ENCODE assay signal across 28 cellular contexts in genomic region chr4:82436780-82437179, GRCh38. TPM values are rescaled to one million over a fixed set of nuclear protein-coding genes. Genes with fewer than 3 reads are reported as not detected.
DNase-seq lines count a peak whose midpoint lies in the region; ATAC-seq and TF ChIP-seq lines count a peak whose summit lies in the region.
"Had no signal": no experiment of that assay in that cellular context is flagged by ENCODE, and none has a peak within 500 bp of the region (broad histone marks: within the 10 kb centered on the region; RNA-seq: fewer than 3 reads in every experiment).

No MANE protein-coding gene starts in this region.

- H3K4me1 Mint-ChIP-seq in WTC11 (peaks cover 58% of the 10 kb centered on the region), Calu3 (ENCODE audit: low read depth, unreplicated experiment) (peaks cover 35% of the 10 kb centered on the region)
- H3K4me1 Mint-ChIP-seq in effector memory CD8-positive, alpha-beta T cell (ENCODE audit: low read depth in 2 of 2): peaks cover 40 to 66% of the 10 kb centered on the region in 2 donors
- H3K4me1 Mint-ChIP-seq in stimulated activated naive CD8-positive, alpha-beta T cell treated with anti-CD3 and anti-CD28 coated beads, Interleukin-15, amount 100 ng/mL, for 72 hours: peaks cover 92% of the 10 kb centered on the region

- no TSS peak for BruUV-seq in Calu3 (replicated peaks; lab: Mats Ljungman, UMichigan)

- POLR2A ChIA-PET in WTC11 (lab: Charles Lee): interaction anchor here (2.6 kb wide), 1 partner anchor 7 kb away, joined by 15 read pairs; the partner anchor contains the start of gene HNRNPDL

- peaks cover 5 to 62% of the 10 kb centered on the region in 2 donors for H3K36me3 Mint-ChIP-seq in activated naive CD4-positive, alpha-beta T cell treated with anti-CD3 and anti-CD28 coated beads, Interleukin-2, amount 50 U/mL, for 72 hours
- H3K36me3 Mint-ChIP-seq in WTC11 (peaks cover 31% of the 10 kb centered on the region), Calu3 (ENCODE audit: insufficient read depth, unreplicated experiment) (peaks cover 21% of the 10 kb centered on the region)
- H3K36me3 Mint-ChIP-seq in effector memory CD8-positive, alpha-beta T cell (ENCODE audit: insufficient read depth): peaks cover 25% of the 10 kb centered on the region

- H3K4me3 Mint-ChIP-seq in WTC11 (no peak overlapping the region), Calu3 (ENCODE audit: low read depth, unreplicated experiment) (no peak overlapping the region)
- no peak overlapping the region for H3K4me3 Mint-ChIP-seq in effector memory CD8-positive, alpha-beta T cell
- no peak overlapping the region for H3K4me3 Mint-ChIP-seq in stimulated activated naive CD8-positive, alpha-beta T cell treated with anti-CD3 and anti-CD28 coated beads, Interleukin-15, amount 100 ng/mL, for 72 hours
- H3K4me3 Mint-ChIP-seq: activated CD4-positive, alpha-beta memory T cell treated with anti-CD3 and anti-CD28 coated beads, Interleukin-2, amount 10 ng/mL, durations not matched to agents 7 days and 5 days; memory B cell; stimulated activated naive B cell treated with anti-CD40 and anti-IgM and Interleukin-4, amounts not matched to agents 10 μg/mL and 1 μg/mL and 100 μg/mL, for 72 hours; T-helper 1 cell treated with Interleukin-12 subunit alpha and Interleukin-12 subunit beta and Interleukin-4 antibody, amounts not matched to agents 30 μg/mL and 1 μg/mL, for 36 hours had no signal

- peak overlapping the region; percentile 67 to 77 for H3K27ac Mint-ChIP-seq in activated naive CD4-positive, alpha-beta T cell treated with anti-CD3 and anti-CD28 coated beads, Interleukin-2, amount 50 U/mL, for 72 hours
- H3K27ac Mint-ChIP-seq in WTC11 (no peak overlapping the region), Calu3 (ENCODE audit: unreplicated experiment) (no peak overlapping the region)
- H3K27ac Mint-ChIP-seq in effector memory CD8-positive, alpha-beta T cell: peak overlapping the region; percentile 35 to 53
- peak overlapping the region; percentile 35 to 62 for H3K27ac Mint-ChIP-seq in stimulated activated naive CD8-positive, alpha-beta T cell treated with anti-CD3 and anti-CD28 coated beads, Interleukin-15, amount 100 ng/mL, for 72 hours
- H3K27ac Mint-ChIP-seq: activated CD4-positive, alpha-beta memory T cell treated with anti-CD3 and anti-CD28 coated beads, Interleukin-2, amount 10 ng/mL, durations not matched to agents 7 days and 5 days; CD4-positive, alpha-beta T cell; memory B cell; stimulated activated naive B cell treated with anti-CD40 and anti-IgM and Interleukin-4, amounts not matched to agents 10 μg/mL and 1 μg/mL and 100 μg/mL, for 72 hours; T-helper 1 cell treated with Interleukin-12 subunit alpha and Interleukin-12 subunit beta and Interleukin-4 antibody, amounts not matched to agents 30 μg/mL and 1 μg/mL, for 36 hours had no signal

- TF ChIP-seq CTCF in WTC11 (IDR thresholded peaks at IDR 0.05): no peak
- no peak for TF ChIP-seq CTCF in Calu3 (IDR thresholded peaks at IDR 0.05; ENCODE audit: unreplicated experiment)

- ATAC-seq in activated naive CD4-positive, alpha-beta T cell treated with anti-CD3 and anti-CD28 coated beads, Interleukin-2, amount 50 U/mL, for 72 hours: no peak
- no peak for ATAC-seq in WTC11
- no peak for ATAC-seq in effector memory CD8-positive, alpha-beta T cell (replicated peaks)
- ATAC-seq in stimulated activated naive CD8-positive, alpha-beta T cell treated with anti-CD3 and anti-CD28 coated beads, Interleukin-15, amount 100 ng/mL, for 72 hours: no peak
- ATAC-seq: A549; left lobe of liver; PC-3; Right ventricle myocardium inferior; stimulated activated naive B cell treated with anti-CD40 and anti-IgM and Interleukin-4, amounts not matched to agents 10 μg/mL and 1 μg/mL and 100 μg/mL, for 72 hours had no signal

- H3K9me3 Mint-ChIP-seq in activated naive CD4-positive, alpha-beta T cell treated with anti-CD3 and anti-CD28 coated beads, Interleukin-2, amount 50 U/mL, for 72 hours: no peaks in the 10 kb centered on the region
- no peaks in the 10 kb centered on the region for H3K9me3 Mint-ChIP-seq in WTC11
- H3K9me3 Mint-ChIP-seq in effector memory CD8-positive, alpha-beta T cell: no peaks in the 10 kb centered on the region
- H3K9me3 Mint-ChIP-seq in stimulated activated naive CD8-positive, alpha-beta T cell treated with anti-CD3 and anti-CD28 coated beads, Interleukin-15, amount 100 ng/mL, for 72 hours: no peaks in the 10 kb centered on the region
- H3K9me3 Mint-ChIP-seq in Calu3 (ENCODE audit: low read depth, unreplicated experiment): no peaks in the 10 kb centered on the region
- H3K9me3 Mint-ChIP-seq: activated CD4-positive, alpha-beta memory T cell treated with anti-CD3 and anti-CD28 coated beads, Interleukin-2, amount 10 ng/mL, durations not matched to agents 7 days and 5 days; CD4-positive, alpha-beta T cell; memory B cell; stimulated activated naive B cell treated with anti-CD40 and anti-IgM and Interleukin-4, amounts not matched to agents 10 μg/mL and 1 μg/mL and 100 μg/mL, for 72 hours; T-helper 1 cell treated with Interleukin-12 subunit alpha and Interleukin-12 subunit beta and Interleukin-4 antibody, amounts not matched to agents 30 μg/mL and 1 μg/mL, for 36 hours had no signal

- CTCF ChIA-PET in WTC11 (lab: Charles Lee) (interaction anchor here (1.2 to 1.3 kb wide), 2 partner anchors 26 to 152 kb away, joined by 4 to 7 read pairs; no protein-coding TSS in a partner anchor), Calu3 (lab: Charles Lee) (no interaction called here)

- DNase-seq in activated naive CD4-positive, alpha-beta T cell treated with anti-CD3 and anti-CD28 coated beads, Interleukin-2, amount 50 U/mL, for 72 hours (ENCODE audit: low spot score in 2 of 2): no peak
- DNase-seq in activated naive CD4-positive, alpha-beta T cell (lab: John Stamatoyannopoulos, UW): no peak
- DNase-seq in WTC11 (ENCODE audit: low spot score): no peak
- no peak for DNase-seq in effector memory CD8-positive, alpha-beta T cell
- DNase-seq in stimulated activated naive CD8-positive, alpha-beta T cell treated with anti-CD3 and anti-CD28 coated beads, Interleukin-15, amount 100 ng/mL, for 72 hours: no peak
- DNase-seq in dedifferentiated amniotic fluid mesenchymal stem cell (ENCODE audit: extremely low spot score): no peak
- no peak for DNase-seq in stimulated activated CD4-positive, alpha-beta T cell treated with anti-CD3 and anti-CD28 coated beads, Interleukin-2, amount 100 ng/mL, for 24 hours
- no peak for DNase-seq in Calu3
- DNase-seq: activated CD4-positive, alpha-beta memory T cell treated with anti-CD3 and anti-CD28 coated beads, Interleukin-2, amount 10 ng/mL, durations not matched to agents 7 days and 5 days; activated CD4-positive, CD25-positive, alpha-beta regulatory T cell treated with anti-CD3 and anti-CD28 coated beads, Interleukin-2, amount 50 U/mL, for 72 hours; CD4-positive, alpha-beta T cell; effector memory CD4-positive, alpha-beta T cell; glutamatergic neuron; KBM-7; MG63; NCI-H1417; NCI-H2029; NCI-H526; ovary; PC-3; SK-N-SH; stimulated activated naive B cell treated with anti-CD40 and anti-IgM and Interleukin-4, amounts not matched to agents 10 μg/mL and 1 μg/mL and 100 μg/mL, for 72 hours; testis had no signal

- intact Hi-C loops in Calu3 (cut with micrococcal nuclease; ENCODE audit: unreplicated experiment): no loop called here

- H3K27me3 Mint-ChIP-seq in WTC11 (ENCODE audit: low read depth) (no peaks in the 10 kb centered on the region), Calu3 (ENCODE audit: unreplicated experiment) (no peaks in the 10 kb centered on the region)
- H3K27me3 Mint-ChIP-seq in effector memory CD8-positive, alpha-beta T cell: no peaks in the 10 kb centered on the region
- H3K27me3 Mint-ChIP-seq in stimulated activated naive CD8-positive, alpha-beta T cell treated with anti-CD3 and anti-CD28 coated beads, Interleukin-15, amount 100 ng/mL, for 72 hours: no peaks in the 10 kb centered on the region
- H3K27me3 Mint-ChIP-seq: activated CD4-positive, alpha-beta memory T cell treated with anti-CD3 and anti-CD28 coated beads, Interleukin-2, amount 10 ng/mL, durations not matched to agents 7 days and 5 days; CD4-positive, alpha-beta T cell; memory B cell; stimulated activated naive B cell treated with anti-CD40 and anti-IgM and Interleukin-4, amounts not matched to agents 10 μg/mL and 1 μg/mL and 100 μg/mL, for 72 hours had no signal

TF ChIP-seq in WTC11, 78 proteins besides CTCF, POLR2A, EP300 and RAD21:
- TF ChIP-seq ZNF219 (CRISPR knock-in tag; IDR thresholded peaks at IDR 0.05; ENCODE audit: borderline replicate concordance): no peak
- no peak for TF ChIP-seq GABPB1 (CRISPR knock-in tag; IDR thresholded peaks at IDR 0.05)
- TF ChIP-seq, protein P1, sequence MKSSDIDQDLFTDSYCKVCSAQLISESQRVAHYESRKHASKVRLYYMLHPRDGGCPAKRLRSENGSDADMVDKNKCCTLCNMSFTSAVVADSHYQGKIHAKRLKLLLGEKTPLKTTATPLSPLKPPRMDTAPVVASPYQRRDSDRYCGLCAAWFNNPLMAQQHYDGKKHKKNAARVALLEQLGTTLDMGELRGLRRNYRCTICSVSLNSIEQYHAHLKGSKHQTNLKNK (CRISPR knock-in tag; IDR thresholded peaks at IDR 0.05): no peak
- TF ChIP-seq ZNF121 (CRISPR knock-in tag; IDR thresholded peaks at IDR 0.05): peak; percentile 79
- no peak for TF ChIP-seq ZNF317 (CRISPR knock-in tag; IDR thresholded peaks at IDR 0.05; ENCODE audit: borderline replicate concordance, low read depth)

RNA-seq across cellular contexts. Expression of gene ENOPH1, which starts 6.4 kb away (rescaled TPM):
- 10 to 100 TPM; 43.7 to 62.2 TPM for total RNA-seq in activated naive CD4-positive, alpha-beta T cell treated with anti-CD3 and anti-CD28 coated beads, Interleukin-2, amount 50 U/mL, for 72 hours
- total RNA-seq in WTC11 (2021) (72.3 to 78.3 TPM (median 75.0 TPM) in 3 replicates), Calu3 (2022) (43.3 and 43.6 TPM in 2 replicates)

RNA-seq across cellular contexts. Expression of gene HNRNPDL, which starts 6.5 kb away (rescaled TPM):
- total RNA-seq in activated naive CD4-positive, alpha-beta T cell treated with anti-CD3 and anti-CD28 coated beads, Interleukin-2, amount 50 U/mL, for 72 hours: 100 to 1,000 TPM; 166 to 309 TPM
- total RNA-seq in WTC11 (2021) (346 to 361 TPM (median 359 TPM) in 3 replicates), Calu3 (2022) (180 and 198 TPM in 2 replicates)

Comparison
In these comparisons a context has a peak if more than half of its experiments do, and no peak if none do; other contexts are left out.
1. H3K27ac Mint-ChIP-seq: peak in activated naive CD4-positive, alpha-beta T cell treated with anti-CD3 and anti-CD28 coated beads, Interleukin-2, amount 50 U/mL, for 72 hours (2 of 2), effector memory CD8-positive, alpha-beta T cell (2 of 2) and stimulated activated naive CD8-positive, alpha-beta T cell treated with anti-CD3 and anti-CD28 coated beads, Interleukin-15, amount 100 ng/mL, for 72 hours (2 of 2); none in WTC11 (single experiment) and Calu3 (single experiment).